Comparison of ENCODE assay signal across 13 cellular contexts in the genomic region with DNA sequence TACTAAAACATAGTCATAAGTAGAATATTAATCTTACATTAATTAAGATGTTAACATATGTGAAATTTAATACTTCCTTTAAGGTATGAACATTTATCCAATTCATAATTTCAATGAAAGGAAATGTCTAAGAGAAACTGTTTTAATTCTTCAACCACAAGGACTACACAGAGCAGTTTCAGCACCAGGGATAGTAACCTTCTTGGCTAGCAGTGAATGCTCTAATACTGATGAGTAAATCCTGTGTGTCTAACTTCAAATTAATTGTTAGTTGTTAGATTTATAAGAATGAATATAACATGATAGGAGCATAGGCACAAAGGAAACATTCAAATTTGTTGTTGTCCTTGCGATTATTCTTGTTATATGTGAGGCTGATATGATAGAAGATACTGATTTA. TPM values are rescaled to one million over a fixed set of nuclear protein-coding genes. Genes with fewer than 3 reads are reported as not detected.
DNase-seq lines count a peak whose midpoint lies in the region; ATAC-seq, FAIRE-seq and TF ChIP-seq lines count a peak whose summit lies in the region.
"Had no signal": no experiment of that assay in that cellular context is flagged by ENCODE, and none has a peak within 500 bp of the region (broad histone marks: within the 10 kb centered on the region; RNA-seq: fewer than 3 reads in every experiment).

No MANE protein-coding gene starts in this region.

- H3K27ac Mint-ChIP-seq in activated CD8-positive, alpha-beta memory T cell treated with anti-CD3 and anti-CD28 coated beads, Interleukin-2, amount 10 ng/mL, durations not matched to agents 7 days and 5 days = no peak overlapping the region
- H3K27ac Mint-ChIP-seq: activated naive CD4-positive, alpha-beta T cell treated with anti-CD3 and anti-CD28 coated beads for 36 hours had no signal

- no peak overlapping the region for H3K4me2 ChIP-seq in DND-41 (ENCODE audit: insufficient read depth, low read length)

- H3K79me2 ChIP-seq in DND-41 (ENCODE audit: insufficient read depth, low read length) = no peaks in the 10 kb centered on the region

- ATAC-seq in DND-41 (ENCODE audit: insufficient read depth, low read depth) (peak; percentile 67; the same call in 2 of the 3 replicates), HG02884 (IDR thresholded peaks at IDR 0.05; ENCODE audit: unreplicated experiment) (no peak), GM21717 (IDR thresholded peaks at IDR 0.05; ENCODE audit: unreplicated experiment) (no peak)
- no peak for ATAC-seq in activated CD8-positive, alpha-beta memory T cell treated with anti-CD3 and anti-CD28 coated beads, Interleukin-2, amount 10 ng/mL, durations not matched to agents 7 days and 5 days

- TF ChIP-seq CTCF in DND-41 (IDR thresholded peaks at IDR 0.05; ENCODE audit: borderline replicate concordance, extremely low read depth, low read length, poor library complexity, severe bottlenecking) (no peak), brain microvascular endothelial cell (IDR thresholded peaks at IDR 0.05; ENCODE audit: low read depth, low read length, missing control alignments) (no peak)

- H3K9ac ChIP-seq in DND-41 (ENCODE audit: low read depth, low read length) = no peak overlapping the region

- CTCF ChIA-PET in activated CD8-positive, alpha-beta memory T cell treated with anti-CD3 and anti-CD28 coated beads, Interleukin-2, amount 10 ng/mL, durations not matched to agents 7 days and 5 days (lab: Charles Lee) = no interaction called here

- peak; percentile 41 for FAIRE-seq in islet of Langerhans (lab: Jason Lieb, UNC)

- no peak overlapping the region for H2AFZ ChIP-seq in DND-41 (ENCODE audit: low read depth, low read length)

- H3K4me3 ChIP-seq in DND-41 (ENCODE audit: low read depth in 1 of 2, low read length in 2 of 2) (no peak overlapping the region), MG63 (no peak overlapping the region), brain microvascular endothelial cell (ENCODE audit: low read depth, low read length) (no peak overlapping the region)

- no peak overlapping the region for H3K4me3 Mint-ChIP-seq in activated CD8-positive, alpha-beta memory T cell treated with anti-CD3 and anti-CD28 coated beads, Interleukin-2, amount 10 ng/mL, durations not matched to agents 7 days and 5 days
- H3K4me3 Mint-ChIP-seq: activated naive CD4-positive, alpha-beta T cell treated with anti-CD3 and anti-CD28 coated beads for 36 hours had no signal

- H3K27me3 ChIP-seq in DND-41 (ENCODE audit: insufficient read depth, low read length, poor library complexity) = no peaks in the 10 kb centered on the region
- 0 out of 2 replicates have a peak, but pooled peaks cover 2% of the 10 kb centered on the region for H3K27me3 ChIP-seq in MG63
- no peaks in the 10 kb centered on the region for H3K27me3 ChIP-seq in brain microvascular endothelial cell (replicated peaks)

- no peaks in the 10 kb centered on the region for H4K20me1 ChIP-seq in DND-41 (ENCODE audit: insufficient read depth, low read length)

- DNase-seq in DND-41 (peak; percentile 18), MG63 (peak; percentile 3), brain microvascular endothelial cell (peak; percentile 71), amygdala (lab: John Stamatoyannopoulos, UW) (no peak)
- no peak for DNase-seq in activated CD8-positive, alpha-beta memory T cell treated with anti-CD3 and anti-CD28 coated beads, Interleukin-2, amount 10 ng/mL, durations not matched to agents 7 days and 5 days
- DNase-seq: activated CD4-positive, alpha-beta T cell treated with anti-CD3 and anti-CD28 coated beads, Interleukin-2, amount 50 U/mL, for 1 hour; activated naive CD4-positive, alpha-beta T cell treated with anti-CD3 and anti-CD28 coated beads for 36 hours; NCI-H2171; Right ventricle myocardium superior; stimulated activated naive CD4-positive, alpha-beta T cell treated with Interleukin-2 at 50 U/mL for 16 hours had no signal

- no peak overlapping the region for H3K27ac ChIP-seq in DND-41 (ENCODE audit: low read length)
- no peak overlapping the region for H3K27ac ChIP-seq in brain microvascular endothelial cell

- H3K9me3 ChIP-seq in DND-41 (ENCODE audit: insufficient read depth, low read length, severe bottlenecking) (no peaks in the 10 kb centered on the region), MG63 (no peaks in the 10 kb centered on the region)

- H3K4me1 Mint-ChIP-seq in activated CD8-positive, alpha-beta memory T cell treated with anti-CD3 and anti-CD28 coated beads, Interleukin-2, amount 10 ng/mL, durations not matched to agents 7 days and 5 days = no peaks in the 10 kb centered on the region

- no peaks in the 10 kb centered on the region for H3K9me3 Mint-ChIP-seq in activated CD8-positive, alpha-beta memory T cell treated with anti-CD3 and anti-CD28 coated beads, Interleukin-2, amount 10 ng/mL, durations not matched to agents 7 days and 5 days (ENCODE audit: low read depth)
- H3K9me3 Mint-ChIP-seq: activated naive CD4-positive, alpha-beta T cell treated with anti-CD3 and anti-CD28 coated beads for 36 hours had no signal

- no peaks in the 10 kb centered on the region for H3K36me3 ChIP-seq in DND-41 (ENCODE audit: insufficient read depth, low read length)
- no peaks in the 10 kb centered on the region for H3K36me3 ChIP-seq in MG63
- H3K36me3 ChIP-seq in brain microvascular endothelial cell (replicated peaks) = no peaks in the 10 kb centered on the region

- in situ Hi-C loops in brain microvascular endothelial cell (cut with HindIII; ENCODE audit: low pct_ligation_motif_present, low sequenced_read_pairs) = no loop called here

- H3K36me3 Mint-ChIP-seq in activated CD8-positive, alpha-beta memory T cell treated with anti-CD3 and anti-CD28 coated beads, Interleukin-2, amount 10 ng/mL, durations not matched to agents 7 days and 5 days = no peaks in the 10 kb centered on the region

- H3K27me3 Mint-ChIP-seq in activated CD8-positive, alpha-beta memory T cell treated with anti-CD3 and anti-CD28 coated beads, Interleukin-2, amount 10 ng/mL, durations not matched to agents 7 days and 5 days = no peaks in the 10 kb centered on the region

- H3K4me1 ChIP-seq in DND-41 (ENCODE audit: insufficient read depth, low read length) = no peaks in the 10 kb centered on the region

RNA-seq across cellular contexts. Expression of gene NBEA, which starts 15.6 kb away (rescaled TPM):
- total RNA-seq in MG63 (2014; rRNA removed; shearing (Covaris generic); ENCODE audit: low replicate concordance) = 0.05 and 0.16 TPM in 2 replicates
- under 1 TPM; 0.12 to 0.23 TPM for total RNA-seq in activated CD8-positive, alpha-beta memory T cell treated with anti-CD3 and anti-CD28 coated beads, Interleukin-2, amount 10 ng/mL, durations not matched to agents 7 days and 5 days

Comparison
In these comparisons a context has a peak if more than half of its experiments do, and no peak if none do; other contexts are left out.
1. DNase-seq: peak in DND-41 (single experiment), MG63 (single experiment) and brain microvascular endothelial cell (single experiment); none in activated CD8-positive, alpha-beta memory T cell treated with anti-CD3 and anti-CD28 coated beads, Interleukin-2, amount 10 ng/mL, durations not matched to agents 7 days and 5 days (single experiment) and amygdala (0 of 56).